ENCODE assay signal across 1 cellular context in the genomic region with DNA sequence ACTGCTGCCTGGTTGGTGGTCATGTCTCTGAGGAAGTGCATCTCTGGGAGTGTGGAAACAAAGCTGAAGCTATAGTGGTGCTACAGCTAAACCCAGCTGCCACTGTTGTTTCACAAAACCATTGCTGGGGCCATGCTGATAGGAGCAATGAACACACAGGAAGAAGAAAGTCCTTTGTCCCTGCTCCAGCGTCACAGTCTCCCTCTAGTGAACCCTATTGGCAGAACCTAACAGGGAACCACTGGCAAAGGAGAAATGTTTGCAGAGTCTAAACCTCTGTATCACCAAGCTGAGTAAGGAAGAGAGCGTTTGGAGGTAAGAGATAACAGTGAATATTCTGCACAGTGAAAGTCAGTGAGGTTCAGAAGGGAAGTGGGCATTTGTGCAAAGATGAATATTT.
TF ChIP-seq lines count a peak whose summit lies in the region.

No MANE protein-coding gene starts in this region.

TF ChIP-seq in WTC11, 78 proteins besides CTCF, POLR2A, EP300 and RAD21 (continued from another document):
- TF ChIP-seq RORB (CRISPR knock-in tag; IDR thresholded peaks at IDR 0.05): no peak
- TF ChIP-seq RELA (CRISPR knock-in tag; IDR thresholded peaks at IDR 0.05; ENCODE audit: borderline replicate concordance): no peak
- TF ChIP-seq ZNF317 (CRISPR knock-in tag; IDR thresholded peaks at IDR 0.05; ENCODE audit: borderline replicate concordance, low read depth): no peak
- no peak for TF ChIP-seq GTF2I (CRISPR knock-in tag; conservative IDR thresholded peaks at IDR 0.05)
- TF ChIP-seq, protein P1, sequence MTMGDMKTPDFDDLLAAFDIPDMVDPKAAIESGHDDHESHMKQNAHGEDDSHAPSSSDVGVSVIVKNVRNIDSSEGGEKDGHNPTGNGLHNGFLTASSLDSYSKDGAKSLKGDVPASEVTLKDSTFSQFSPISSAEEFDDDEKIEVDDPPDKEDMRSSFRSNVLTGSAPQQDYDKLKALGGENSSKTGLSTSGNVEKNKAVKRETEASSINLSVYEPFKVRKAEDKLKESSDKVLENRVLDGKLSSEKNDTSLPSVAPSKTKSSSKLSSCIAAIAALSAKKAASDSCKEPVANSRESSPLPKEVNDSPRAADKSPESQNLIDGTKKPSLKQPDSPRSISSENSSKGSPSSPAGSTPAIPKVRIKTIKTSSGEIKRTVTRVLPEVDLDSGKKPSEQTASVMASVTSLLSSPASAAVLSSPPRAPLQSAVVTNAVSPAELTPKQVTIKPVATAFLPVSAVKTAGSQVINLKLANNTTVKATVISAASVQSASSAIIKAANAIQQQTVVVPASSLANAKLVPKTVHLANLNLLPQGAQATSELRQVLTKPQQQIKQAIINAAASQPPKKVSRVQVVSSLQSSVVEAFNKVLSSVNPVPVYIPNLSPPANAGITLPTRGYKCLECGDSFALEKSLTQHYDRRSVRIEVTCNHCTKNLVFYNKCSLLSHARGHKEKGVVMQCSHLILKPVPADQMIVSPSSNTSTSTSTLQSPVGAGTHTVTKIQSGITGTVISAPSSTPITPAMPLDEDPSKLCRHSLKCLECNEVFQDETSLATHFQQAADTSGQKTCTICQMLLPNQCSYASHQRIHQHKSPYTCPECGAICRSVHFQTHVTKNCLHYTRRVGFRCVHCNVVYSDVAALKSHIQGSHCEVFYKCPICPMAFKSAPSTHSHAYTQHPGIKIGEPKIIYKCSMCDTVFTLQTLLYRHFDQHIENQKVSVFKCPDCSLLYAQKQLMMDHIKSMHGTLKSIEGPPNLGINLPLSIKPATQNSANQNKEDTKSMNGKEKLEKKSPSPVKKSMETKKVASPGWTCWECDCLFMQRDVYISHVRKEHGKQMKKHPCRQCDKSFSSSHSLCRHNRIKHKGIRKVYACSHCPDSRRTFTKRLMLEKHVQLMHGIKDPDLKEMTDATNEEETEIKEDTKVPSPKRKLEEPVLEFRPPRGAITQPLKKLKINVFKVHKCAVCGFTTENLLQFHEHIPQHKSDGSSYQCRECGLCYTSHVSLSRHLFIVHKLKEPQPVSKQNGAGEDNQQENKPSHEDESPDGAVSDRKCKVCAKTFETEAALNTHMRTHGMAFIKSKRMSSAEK (CRISPR knock-in tag; IDR thresholded peaks at IDR 0.05; ENCODE audit: borderline replicate concordance): no peak
- no peak for TF ChIP-seq NFYB (CRISPR knock-in tag; conservative IDR thresholded peaks at IDR 0.05; ENCODE audit: low read depth)
- TF ChIP-seq, protein P2, sequence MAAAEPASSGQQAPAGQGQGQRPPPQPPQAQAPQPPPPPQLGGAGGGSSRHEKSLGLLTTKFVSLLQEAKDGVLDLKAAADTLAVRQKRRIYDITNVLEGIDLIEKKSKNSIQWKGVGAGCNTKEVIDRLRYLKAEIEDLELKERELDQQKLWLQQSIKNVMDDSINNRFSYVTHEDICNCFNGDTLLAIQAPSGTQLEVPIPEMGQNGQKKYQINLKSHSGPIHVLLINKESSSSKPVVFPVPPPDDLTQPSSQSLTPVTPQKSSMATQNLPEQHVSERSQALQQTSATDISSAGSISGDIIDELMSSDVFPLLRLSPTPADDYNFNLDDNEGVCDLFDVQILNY (CRISPR knock-in tag; IDR thresholded peaks at IDR 0.05): no peak
- no peak for TF ChIP-seq TCF7 (CRISPR knock-in tag; IDR thresholded peaks at IDR 0.05; ENCODE audit: low read depth)
- no peak for TF ChIP-seq ATF1 (CRISPR knock-in tag; IDR thresholded peaks at IDR 0.05)
- TF ChIP-seq MXD4 (CRISPR knock-in tag; IDR thresholded peaks at IDR 0.05; ENCODE audit: borderline replicate concordance): no peak
- TF ChIP-seq ZNF263 (CRISPR knock-in tag; IDR thresholded peaks at IDR 0.05; ENCODE audit: low read depth): no peak
- TF ChIP-seq, protein P3, sequence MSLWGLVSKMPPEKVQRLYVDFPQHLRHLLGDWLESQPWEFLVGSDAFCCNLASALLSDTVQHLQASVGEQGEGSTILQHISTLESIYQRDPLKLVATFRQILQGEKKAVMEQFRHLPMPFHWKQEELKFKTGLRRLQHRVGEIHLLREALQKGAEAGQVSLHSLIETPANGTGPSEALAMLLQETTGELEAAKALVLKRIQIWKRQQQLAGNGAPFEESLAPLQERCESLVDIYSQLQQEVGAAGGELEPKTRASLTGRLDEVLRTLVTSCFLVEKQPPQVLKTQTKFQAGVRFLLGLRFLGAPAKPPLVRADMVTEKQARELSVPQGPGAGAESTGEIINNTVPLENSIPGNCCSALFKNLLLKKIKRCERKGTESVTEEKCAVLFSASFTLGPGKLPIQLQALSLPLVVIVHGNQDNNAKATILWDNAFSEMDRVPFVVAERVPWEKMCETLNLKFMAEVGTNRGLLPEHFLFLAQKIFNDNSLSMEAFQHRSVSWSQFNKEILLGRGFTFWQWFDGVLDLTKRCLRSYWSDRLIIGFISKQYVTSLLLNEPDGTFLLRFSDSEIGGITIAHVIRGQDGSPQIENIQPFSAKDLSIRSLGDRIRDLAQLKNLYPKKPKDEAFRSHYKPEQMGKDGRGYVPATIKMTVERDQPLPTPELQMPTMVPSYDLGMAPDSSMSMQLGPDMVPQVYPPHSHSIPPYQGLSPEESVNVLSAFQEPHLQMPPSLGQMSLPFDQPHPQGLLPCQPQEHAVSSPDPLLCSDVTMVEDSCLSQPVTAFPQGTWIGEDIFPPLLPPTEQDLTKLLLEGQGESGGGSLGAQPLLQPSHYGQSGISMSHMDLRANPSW (CRISPR knock-in tag; conservative IDR thresholded peaks at IDR 0.05; ENCODE audit: low read depth): no peak
- TF ChIP-seq, protein P4, sequence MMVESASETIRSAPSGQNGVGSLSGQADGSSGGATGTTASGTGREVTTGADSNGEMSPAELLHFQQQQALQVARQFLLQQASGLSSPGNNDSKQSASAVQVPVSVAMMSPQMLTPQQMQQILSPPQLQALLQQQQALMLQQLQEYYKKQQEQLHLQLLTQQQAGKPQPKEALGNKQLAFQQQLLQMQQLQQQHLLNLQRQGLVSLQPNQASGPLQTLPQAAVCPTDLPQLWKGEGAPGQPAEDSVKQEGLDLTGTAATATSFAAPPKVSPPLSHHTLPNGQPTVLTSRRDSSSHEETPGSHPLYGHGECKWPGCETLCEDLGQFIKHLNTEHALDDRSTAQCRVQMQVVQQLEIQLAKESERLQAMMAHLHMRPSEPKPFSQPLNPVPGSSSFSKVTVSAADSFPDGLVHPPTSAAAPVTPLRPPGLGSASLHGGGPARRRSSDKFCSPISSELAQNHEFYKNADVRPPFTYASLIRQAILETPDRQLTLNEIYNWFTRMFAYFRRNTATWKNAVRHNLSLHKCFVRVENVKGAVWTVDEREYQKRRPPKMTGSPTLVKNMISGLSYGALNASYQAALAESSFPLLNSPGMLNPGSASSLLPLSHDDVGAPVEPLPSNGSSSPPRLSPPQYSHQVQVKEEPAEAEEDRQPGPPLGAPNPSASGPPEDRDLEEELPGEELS (CRISPR knock-in tag; IDR thresholded peaks at IDR 0.05): no peak
